Comparison of ENCODE assay signal across 10 cellular contexts in the genomic region with DNA sequence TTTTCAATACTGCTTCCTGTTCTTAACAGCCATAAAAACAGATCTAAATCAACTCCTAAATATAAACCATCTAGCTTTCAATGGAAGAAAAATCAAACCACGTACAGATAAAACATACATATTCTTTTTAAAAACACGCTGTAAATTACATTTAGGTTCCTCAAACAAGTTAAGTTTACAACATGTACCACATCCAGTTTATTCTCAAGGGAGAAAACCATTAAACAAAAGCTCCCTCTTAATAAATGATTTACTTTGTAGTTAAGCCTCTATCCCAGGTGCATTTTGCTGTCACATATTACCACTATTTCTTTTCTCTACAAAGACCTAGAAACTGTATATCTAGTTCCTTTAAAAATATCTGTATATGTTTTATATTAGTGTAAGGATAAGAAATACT. TPM values are rescaled to one million over a fixed set of nuclear protein-coding genes. Genes with fewer than 3 reads are reported as not detected.
DNase-seq lines count a peak whose midpoint lies in the region; ATAC-seq and TF ChIP-seq lines count a peak whose summit lies in the region.
"Had no signal": no experiment of that assay in that cellular context is flagged by ENCODE, and none has a peak within 500 bp of the region (broad histone marks: within the 10 kb centered on the region; RNA-seq: fewer than 3 reads in every experiment).

No MANE protein-coding gene starts in this region.

- H3K4me3 Mint-ChIP-seq in Calu3 (ENCODE audit: low read depth, unreplicated experiment) = peak overlapping the region; percentile 85

- H3K4me1 ChIP-seq in osteoblast (ENCODE audit: insufficient read depth, low read length) = peaks cover 48% of the 10 kb centered on the region

- H3K4me1 Mint-ChIP-seq in Calu3 (ENCODE audit: low read depth, unreplicated experiment) = peaks cover 20% of the 10 kb centered on the region

- BruUV-seq in Calu3 (replicated peaks; lab: Mats Ljungman, UMichigan) = no TSS peak

- no peaks in the 10 kb centered on the region for H3K9me3 ChIP-seq in MG63
- no peaks in the 10 kb centered on the region for H3K9me3 ChIP-seq in osteoblast (ENCODE audit: low read depth, low read length)

- no peaks in the 10 kb centered on the region for H3K36me3 ChIP-seq in MG63
- no peaks in the 10 kb centered on the region for H3K36me3 ChIP-seq in osteoblast (ENCODE audit: insufficient read depth, low read length)

- H3K27ac ChIP-seq in dorsolateral prefrontal cortex (peak overlapping the region in 16 of 59 donors; percentile 1 to 53 (median 36)), osteoblast (ENCODE audit: low read depth, low read length) (peak overlapping the region; percentile 27)
- H3K27ac ChIP-seq: epithelial cell of prostate had no signal

- peak overlapping the region; percentile 64 for H3K4me3 ChIP-seq in MG63
- H3K4me3 ChIP-seq in dorsolateral prefrontal cortex = peak overlapping the region in 39 of 59 donors; percentile 1 to 98 (median 31)
- H3K4me3 ChIP-seq in osteoblast (ENCODE audit: insufficient read depth, low read length) = no peak overlapping the region

- H3K27me3 Mint-ChIP-seq in Calu3 (ENCODE audit: unreplicated experiment) = no peaks in the 10 kb centered on the region

- peak overlapping the region; percentile 88 for H3K4me2 ChIP-seq in osteoblast (ENCODE audit: insufficient read depth, low read length)

- peaks cover 50% of the 10 kb centered on the region for H4K20me1 ChIP-seq in osteoblast (ENCODE audit: insufficient read depth, low read length)

- no peaks in the 10 kb centered on the region for H3K9me3 Mint-ChIP-seq in Calu3 (ENCODE audit: low read depth, unreplicated experiment)
- H3K9me3 Mint-ChIP-seq: nephron progenitor cell had no signal

- H3K27ac Mint-ChIP-seq in Calu3 (ENCODE audit: unreplicated experiment) = peak overlapping the region; percentile 79
- H3K27ac Mint-ChIP-seq: nephron progenitor cell had no signal

- H2AFZ ChIP-seq in osteoblast (ENCODE audit: low read length) = no peak overlapping the region

- no peaks in the 10 kb centered on the region for H3K27me3 ChIP-seq in MG63
- no peaks in the 10 kb centered on the region for H3K27me3 ChIP-seq in dorsolateral prefrontal cortex
- H3K27me3 ChIP-seq in osteoblast (ENCODE audit: insufficient read depth, low read length) = no peaks in the 10 kb centered on the region

- CTCF ChIA-PET in Calu3 (lab: Charles Lee) = interaction anchor here (0.7 to 1.7 kb wide), 2 partner anchors 88 to 160 kb away, joined by 3 to 5 read pairs; no protein-coding TSS in a partner anchor

- DNase-seq in Calu3 (no peak), MG63 (no peak), dorsolateral prefrontal cortex (no peak), osteoblast (ENCODE audit: insufficient read length, low spot score, missing footprints) (no peak), cerebellar cortex (ENCODE audit: low spot score) (no peak)
- DNase-seq in activated CD4-positive, alpha-beta T cell treated with anti-CD3 and anti-CD28 coated beads, Interleukin-2, amount 50 U/mL, for 4 hours = no peak
- DNase-seq: nephron progenitor cell; stimulated activated CD4-positive, alpha-beta T cell treated with anti-CD3 and anti-CD28 coated beads, Interleukin-15, amount 100 ng/mL, for 24 hours had no signal

- intact Hi-C loops in Calu3 (cut with micrococcal nuclease; ENCODE audit: unreplicated experiment) (no loop called here), dorsolateral prefrontal cortex (cut with DNase I) (no loop called here)

- no peak for TF ChIP-seq CTCF in Calu3 (IDR thresholded peaks at IDR 0.05; ENCODE audit: unreplicated experiment)
- no peak for TF ChIP-seq CTCF in dorsolateral prefrontal cortex (IDR thresholded peaks at IDR 0.05 in 54 of 56, conservative IDR thresholded peaks at IDR 0.05 in 2 of 56; ENCODE audit: low read depth in 1 of 56, partially characterized antibody in 56 of 56)
- no peak for TF ChIP-seq CTCF in osteoblast (IDR thresholded peaks at IDR 0.05; ENCODE audit: extremely low read depth, low read depth, low read length)

- ATAC-seq in GM18520 (IDR thresholded peaks at IDR 0.05; ENCODE audit: unreplicated experiment) = no peak

- peaks cover 23% of the 10 kb centered on the region for H3K36me3 Mint-ChIP-seq in Calu3 (ENCODE audit: insufficient read depth, unreplicated experiment)

- H3K79me2 ChIP-seq in osteoblast (ENCODE audit: insufficient read depth, low read length) = peaks cover 81% of the 10 kb centered on the region

RNA-seq across cellular contexts. Expression of gene NUMB, which starts 3.1 kb away (rescaled TPM):
- total RNA-seq in Calu3 (2022) (75.2 and 75.3 TPM in 2 replicates), dorsolateral prefrontal cortex (10 to 100 TPM; 49.2 to 92.1 (median 68.4) TPM), osteoblast (52.5 and 55.7 TPM in 2 replicates)
- 12.2 and 21.5 TPM in 2 replicates for total RNA-seq in MG63 (2014; rRNA removed; shearing (Covaris generic); ENCODE audit: low replicate concordance)

RNA-seq across cellular contexts. Expression of gene RIOX1, which starts 35.4 kb away (rescaled TPM):
- total RNA-seq in Calu3 (2022) = 16.9 and 19.9 TPM in 2 replicates
- 14.2 and 23.6 TPM in 2 replicates for total RNA-seq in MG63 (2014; rRNA removed; shearing (Covaris generic); ENCODE audit: low replicate concordance)
- total RNA-seq in dorsolateral prefrontal cortex = 10 to 100 TPM in 118 of 120 experiments, 1 to 10 TPM in 2; 9.3 to 18.4 (median 13.5) TPM
- total RNA-seq in osteoblast = 19.2 and 21.7 TPM in 2 replicates
